In genomic region chr19:29841209-29841558, GRCh38 we compare ENCODE assay signal across 14 cellular contexts. TPM values are rescaled to one million over a fixed set of nuclear protein-coding genes. Genes with fewer than 3 reads are reported as not detected.
A peak's percentile ranks its signal among the peaks of the same experiment; 100 is the strongest.
DNase-seq lines count a peak whose midpoint lies in the region; TF ChIP-seq lines count a peak whose summit lies in the region.
"Had no signal": no experiment of that assay in that cellular context is flagged by ENCODE, and none has a peak within 500 bp of the region (broad histone marks: within the 10 kb centered on the region; RNA-seq: fewer than 3 reads in every experiment).

No MANE protein-coding gene starts in this region.

- no peaks in the 10 kb centered on the region for H3K9me3 ChIP-seq in smooth muscle cell (replicated peaks; ENCODE audit: low read depth)
- H3K9me3 ChIP-seq: MG63, right lobe of liver had no signal

- WGBS in smooth muscle cell (ENCODE audit: low lambda C conversion rate), result 41% methylated on average over 3 of the region's 3 CpGs

- no peaks in the 10 kb centered on the region for H3K79me2 ChIP-seq in smooth muscle cell (ENCODE audit: low read depth)

- TF ChIP-seq CTCF in foreskin fibroblast (IDR thresholded peaks at IDR 0.05; ENCODE audit: low read depth, low read length) (no peak), smooth muscle cell (IDR thresholded peaks at IDR 0.05; ENCODE audit: borderline replicate concordance, insufficient read depth, poor library complexity, severe bottlenecking) (no peak)

- no peaks in the 10 kb centered on the region for H3K36me3 ChIP-seq in smooth muscle cell (ENCODE audit: low read depth)
- H3K36me3 ChIP-seq: MG63, right lobe of liver had no signal

- H3K9ac ChIP-seq in smooth muscle cell (ENCODE audit: low read depth), result no peak overlapping the region

- peaks cover 18% of the 10 kb centered on the region for H3F3A ChIP-seq in smooth muscle cell (ENCODE audit: low read depth)

- no peaks in the 10 kb centered on the region for H3K27me3 ChIP-seq in smooth muscle cell (ENCODE audit: low read depth)
- H3K27me3 ChIP-seq: right lobe of liver had no signal

- peak overlapping the region; percentile 56 for H3K4me2 ChIP-seq in smooth muscle cell

- H3K4me3 ChIP-seq in foreskin fibroblast (ENCODE audit: low read depth in 1 of 2, low read length in 2 of 2) (no peak overlapping the region), smooth muscle cell (no peak overlapping the region)
- H3K4me3 ChIP-seq: MG63, right lobe of liver had no signal

- H2AFZ ChIP-seq in smooth muscle cell (ENCODE audit: low read depth), result no peak overlapping the region

- H4K20me1 ChIP-seq in smooth muscle cell (ENCODE audit: low read depth), result no peaks in the 10 kb centered on the region

- H3K4me1 ChIP-seq in smooth muscle cell (ENCODE audit: low read depth), result peaks cover 17% of the 10 kb centered on the region

- DNase-seq in EL (peak; percentile 53), M059J (ENCODE audit: low read depth) (peak; percentile 38), foreskin fibroblast (peak; percentile 9 to 40), smooth muscle cell (lab: John Stamatoyannopoulos, UW; ENCODE audit: unreplicated experiment) (no peak), cortex of kidney (lab: John Stamatoyannopoulos, UW) (no peak), NCI-H226 (no peak), NCI-H1694 treated with DMSO at 0.1 percent for 48 hours (lab: John Stamatoyannopoulos, UW) (no peak)
- DNase-seq: activated naive CD4-positive, alpha-beta T cell; CD4-positive, alpha-beta memory T cell; effector CD8-positive, alpha-beta T cell; GDM1; NCI-H2081 had no signal

- H3K27ac ChIP-seq in smooth muscle cell (ENCODE audit: low read depth), result peak overlapping the region; percentile 56
- H3K27ac ChIP-seq: right lobe of liver had no signal

RNA-seq across cellular contexts. Expression of gene CCNE1, which starts 29.4 kb away (rescaled TPM):
- total RNA-seq in M059J (2014; rRNA removed; shearing (Covaris generic)), result 33.0 and 40.2 TPM in 2 replicates
- 17.7 and 26.5 TPM in 2 replicates for total RNA-seq in smooth muscle cell
- polyA plus RNA-seq in smooth muscle cell, result 22.4 and 34.4 TPM in 2 replicates

Comparison
In these comparisons a context has a peak if more than half of its experiments do, and no peak if none do; other contexts are left out.
1. DNase-seq: peak in EL (single experiment), M059J (single experiment) and foreskin fibroblast (2 of 2); none in smooth muscle cell (single experiment), cortex of kidney (single experiment), NCI-H226 (single experiment) and NCI-H1694 treated with DMSO at 0.1 percent for 48 hours (single experiment).